Comparison of ENCODE assay signal across 1 cellular context in genomic region chr5:69414885-69415583, GRCh38.
TF ChIP-seq lines count a peak whose summit lies in the region.

TSS of gene MARVELD2 (plus strand) at chr5:69415116. CDS start at chr5:69419386, 4,270 bp downstream.

TF ChIP-seq in GM12878, 131 proteins besides CTCF, POLR2A, EP300 and RAD21 (continued from another document and continues in another):
- TF ChIP-seq CUX1 (IDR thresholded peaks at IDR 0.05; ENCODE audit: insufficient replicate concordance, low read depth, low read length) (no peak), HSF1 (IDR thresholded peaks at IDR 0.05; ENCODE audit: low read depth, low read length) (no peak), SPI1 (IDR thresholded peaks at IDR 0.05; ENCODE audit: borderline replicate concordance, insufficient read depth, low read depth, low read length) (no peak), ZNF24 (IDR thresholded peaks at IDR 0.05) (0 out of 2 replicates have a peak, but pooled peaks have one; percentile 10), SRF (IDR thresholded peaks at IDR 0.05; ENCODE audit: low read depth in 2 of 2, low read length in 2 of 2) (0 out of 4 replicates have a peak, but pooled peaks of 1 of the 2 experiments have one; percentile 25), CBX5 (IDR thresholded peaks at IDR 0.05; ENCODE audit: low read depth) (0 out of 2 replicates have a peak, but pooled peaks have one; percentile 14), ZSCAN29 (IDR thresholded peaks at IDR 0.05) (no peak), POLR2AphosphoS2 (IDR thresholded peaks at IDR 0.05; ENCODE audit: low read depth, low read length) (no peak), STAT3 (IDR thresholded peaks at IDR 0.05; ENCODE audit: low read depth, low read length) (no peak), RELB (IDR thresholded peaks at IDR 0.05; ENCODE audit: low read depth) (no peak), IRF5 (IDR thresholded peaks at IDR 0.05; ENCODE audit: borderline replicate concordance) (no peak), PRDM15 (CRISPR knock-in tag; IDR thresholded peaks at IDR 0.05) (no peak), RBBP5 (conservative IDR thresholded peaks at IDR 0.05) (no peak), HDAC2 (IDR thresholded peaks at IDR 0.05) (no peak), BCL11A (IDR thresholded peaks at IDR 0.05; ENCODE audit: low read depth, low read length) (no peak), PAX8 (IDR thresholded peaks at IDR 0.05) (no peak), CHD1 (IDR thresholded peaks at IDR 0.05; ENCODE audit: low read depth, low read length) (no peak), ZNF217 (IDR thresholded peaks at IDR 0.05) (no peak), WRNIP1 (IDR thresholded peaks at IDR 0.05; ENCODE audit: borderline replicate concordance, low read depth, low read length) (no peak), CREM (IDR thresholded peaks at IDR 0.05; ENCODE audit: low read depth) (no peak), RB1 (IDR thresholded peaks at IDR 0.05; ENCODE audit: borderline replicate concordance) (no peak), TCF7 (IDR thresholded peaks at IDR 0.05; ENCODE audit: borderline replicate concordance) (no peak), RUNX3 (IDR thresholded peaks at IDR 0.05; ENCODE audit: low read length) (peak; percentile 6), MTA2 (IDR thresholded peaks at IDR 0.05; ENCODE audit: low read depth) (no peak), PML (IDR thresholded peaks at IDR 0.05; ENCODE audit: low read length) (no peak), SMC3 (IDR thresholded peaks at IDR 0.05; ENCODE audit: borderline replicate concordance, low read length) (peak; percentile 44; the same call in 1 of the 2 replicates), EZH2 (IDR thresholded peaks at IDR 0.05; ENCODE audit: borderline replicate concordance, control insufficient read depth, low read depth, low read length) (no peak), NFYA (IDR thresholded peaks at IDR 0.05; ENCODE audit: borderline replicate concordance, low read depth, low read length) (no peak), GABPA (IDR thresholded peaks at IDR 0.05; ENCODE audit: low read depth) (no peak), FOS (IDR thresholded peaks at IDR 0.05; ENCODE audit: borderline replicate concordance, extremely low read depth, insufficient read length) (no peak), YBX1 (IDR thresholded peaks at IDR 0.05) (no peak), MEF2A (IDR thresholded peaks at IDR 0.05; ENCODE audit: insufficient read depth, low read depth, low read length) (no peak), NKRF (conservative IDR thresholded peaks at IDR 0.05) (no peak), MTA3 (IDR thresholded peaks at IDR 0.05; ENCODE audit: borderline replicate concordance, low read length) (no peak), HDAC6 (IDR thresholded peaks at IDR 0.05; ENCODE audit: unreplicated experiment) (no peak), SUZ12 (IDR thresholded peaks at IDR 0.05; ENCODE audit: unreplicated experiment) (no peak), ASH2L (IDR thresholded peaks at IDR 0.05; ENCODE audit: borderline replicate concordance, low read depth) (no peak), ZZZ3 (IDR thresholded peaks at IDR 0.05; ENCODE audit: control insufficient read depth, insufficient read length, low read depth) (no peak), JUND (IDR thresholded peaks at IDR 0.05; ENCODE audit: low read depth, low read length) (no peak), SUPT20H (IDR thresholded peaks at IDR 0.05; ENCODE audit: borderline replicate concordance, control insufficient read depth, low read depth, low read length) (no peak), NR2C2 (IDR thresholded peaks at IDR 0.05; ENCODE audit: borderline replicate concordance, control insufficient read depth, insufficient read length, low read depth) (no peak), SREBF1 (IDR thresholded peaks at IDR 0.05; ENCODE audit: low read length) (no peak), TARDBP (IDR thresholded peaks at IDR 0.05; ENCODE audit: borderline replicate concordance) (no peak), ZBED1 (IDR thresholded peaks at IDR 0.05; ENCODE audit: borderline replicate concordance) (no peak), CHD4 (IDR thresholded peaks at IDR 0.05) (no peak), MXI1 (IDR thresholded peaks at IDR 0.05; ENCODE audit: low read depth, low read length) (no peak), BCLAF1 (IDR thresholded peaks at IDR 0.05) (0 out of 2 replicates have a peak, but pooled peaks have one; percentile 7), PAX5 (IDR thresholded peaks at IDR 0.05; ENCODE audit: borderline replicate concordance, low read depth, low read length) (no peak)
